Comparison of ENCODE assay signal across 8 cellular contexts in genomic region chr21:42337830-42338729, GRCh38. TPM values are rescaled to one million over a fixed set of nuclear protein-coding genes. Genes with fewer than 3 reads are reported as not detected.
A peak's percentile ranks its signal among the peaks of the same experiment; 100 is the strongest.
DNase-seq lines count a peak whose midpoint lies in the region; ATAC-seq and TF ChIP-seq lines count a peak whose summit lies in the region.

No MANE protein-coding gene starts in this region.

- H3K36me3 ChIP-seq in CD4-positive, alpha-beta memory T cell (ENCODE audit: insufficient read depth, low read length) = no peaks in the 10 kb centered on the region
- H3K36me3 ChIP-seq in IMR-90 (ENCODE audit: control insufficient read depth, insufficient read depth, low read length) = no peaks in the 10 kb centered on the region
- H3K36me3 ChIP-seq in OCI-LY1 (ENCODE audit: insufficient read depth, low read length) = no peaks in the 10 kb centered on the region
- no peaks in the 10 kb centered on the region for H3K36me3 ChIP-seq in esophagus squamous epithelium

- no peaks in the 10 kb centered on the region for H3K9me3 ChIP-seq in CD4-positive, alpha-beta memory T cell (ENCODE audit: control insufficient read depth in 1 of 2, low read length in 2 of 2)
- H3K9me3 ChIP-seq in IMR-90 (ENCODE audit: control insufficient read depth, insufficient read depth, low read length) (no peaks in the 10 kb centered on the region), OCI-LY1 (ENCODE audit: low read length) (peaks cover 4% of the 10 kb centered on the region; the same call in 1 of the 2 replicates), esophagus squamous epithelium (no peaks in the 10 kb centered on the region)

- H3K36me3 Mint-ChIP-seq in CD4-positive, alpha-beta memory T cell = no peaks in the 10 kb centered on the region
- H3K36me3 Mint-ChIP-seq in nephron progenitor cell (ENCODE audit: low read depth) = no peaks in the 10 kb centered on the region

- TF ChIP-seq POLR2A in IMR-90 (IDR thresholded peaks at IDR 0.05; ENCODE audit: low read depth, low read length) (no peak), esophagus squamous epithelium (IDR thresholded peaks at IDR 0.05) (no peak)

- no peaks in the 10 kb centered on the region for H3K79me1 ChIP-seq in IMR-90 (ENCODE audit: low read depth in 1 of 2, low read length in 2 of 2)

- in situ Hi-C loops in IMR-90 (cut with MboI; ENCODE audit: low sequenced_read_pairs) = no loop called here

- intact Hi-C loops in CD4-positive, alpha-beta memory T cell (cut with micrococcal nuclease) = loop anchor here (1.0 kb wide), 2 partner anchors 87 to 112 kb away; no protein-coding TSS in a partner anchor
- intact Hi-C loops in IMR-90 (cut with micrococcal nuclease) (loop anchor here (1.0 kb wide), 1 partner anchor 193 kb away; no protein-coding TSS in a partner anchor), esophagus squamous epithelium (cut with DNase I) (loop anchor here (10.0 kb wide), 1 partner anchor 197 kb away; no protein-coding TSS in a partner anchor)

- H3K27me3 Mint-ChIP-seq in CD4-positive, alpha-beta memory T cell = peaks cover 2 to 4% of the 10 kb centered on the region in 2 donors
- no peaks in the 10 kb centered on the region for H3K27me3 Mint-ChIP-seq in nephron progenitor cell (ENCODE audit: low read depth, poor library complexity)

- H3K9me1 ChIP-seq in IMR-90 (ENCODE audit: insufficient read depth, low read length) = no peaks in the 10 kb centered on the region; the same call in 1 of the 2 replicates

- no peak overlapping the region for H2BK15ac ChIP-seq in IMR-90 (ENCODE audit: low read depth, low read length)

- H3K18ac ChIP-seq in IMR-90 (ENCODE audit: low read depth, low read length) = no peak overlapping the region

- H3K4me3 ChIP-seq in CD4-positive, alpha-beta memory T cell (ENCODE audit: low read length in 2 of 2) = no peak overlapping the region
- H3K4me3 ChIP-seq in IMR-90 (ENCODE audit: insufficient read depth, low read depth, low read length) = no peak overlapping the region
- no peak overlapping the region for H3K4me3 ChIP-seq in OCI-LY1 (ENCODE audit: low read depth, low read length, poor library complexity, severe bottlenecking)
- peak overlapping the region in 1 of 4 donors; percentile 19 for H3K4me3 ChIP-seq in esophagus squamous epithelium

- H3K9ac ChIP-seq in IMR-90 (ENCODE audit: low read depth, low read length) (no peak overlapping the region), OCI-LY1 (ENCODE audit: low read length) (no peak overlapping the region)

- dilution Hi-C loops in IMR-90 (cut with HindIII; ENCODE audit: low sequenced_read_pairs, unreplicated experiment) = no loop called here

- no peak overlapping the region for H2BK20ac ChIP-seq in IMR-90 (ENCODE audit: low read depth, low read length)

- H2BK5ac ChIP-seq in IMR-90 (ENCODE audit: low read depth, low read length, poor library complexity, severe bottlenecking) = no peak overlapping the region

- no peak overlapping the region for H4K91ac ChIP-seq in IMR-90 (ENCODE audit: insufficient read depth, low read depth, low read length)

- peak overlapping the region in 3 of 8 donors; percentile 7 to 41 (median 38) for H3K4me3 Mint-ChIP-seq in CD4-positive, alpha-beta memory T cell
- H3K4me3 Mint-ChIP-seq in nephron progenitor cell = peak overlapping the region; percentile 62

- no peak overlapping the region for H3K56ac ChIP-seq in IMR-90 (ENCODE audit: extremely low read depth, insufficient read depth, low read length)

- H3K14ac ChIP-seq in IMR-90 (replicated peaks; ENCODE audit: low read depth, low read length) = no peak overlapping the region

- H3K4ac ChIP-seq in IMR-90 (ENCODE audit: low read depth, low read length) = no peak overlapping the region

- no peaks in the 10 kb centered on the region for H4K20me1 ChIP-seq in IMR-90 (ENCODE audit: insufficient read depth, low read length)
- H4K20me1 ChIP-seq in OCI-LY1 (ENCODE audit: insufficient read depth, low read length) = no peaks in the 10 kb centered on the region

- DNase-seq in CD4-positive, alpha-beta memory T cell = peak; percentile 74 to 81 (median 78)
- DNase-seq in IMR-90 (peak; percentile 35), activated T-cell treated with anti-CD3 and anti-CD28 coated beads for 48 hours (ENCODE audit: low read depth) (peak; percentile 73), esophagus squamous epithelium (lab: John Stamatoyannopoulos, UW) (peak; percentile 14), nephron progenitor cell (peak; percentile 81)
- peak; percentile 87 for DNase-seq in stimulated activated naive CD8-positive, alpha-beta T cell treated with anti-CD3 and anti-CD28 coated beads, Interleukin-15, Interleukin-2, amounts not matched to agents 100 U/mL and 50 U/mL, for 24 hours

- TF ChIP-seq CTCF in IMR-90 (conservative IDR thresholded peaks at IDR 0.05; ENCODE audit: low read depth, low read length) = peak; percentile 41
- peak; percentile 78 for TF ChIP-seq CTCF in OCI-LY1 (IDR thresholded peaks at IDR 0.05; ENCODE audit: low read length)
- TF ChIP-seq CTCF in esophagus squamous epithelium (IDR thresholded peaks at IDR 0.05) = peak; percentile 55 to 85 (median 70)
- peak; percentile 70 for TF ChIP-seq CTCF in nephron progenitor cell (IDR thresholded peaks at IDR 0.05)

- CTCF ChIA-PET in CD4-positive, alpha-beta memory T cell (lab: Charles Lee; ENCODE audit: partially characterized antibody) = interaction anchor here (0.5 to 4.0 kb wide), 22 partner anchors 11 to 200 kb away, joined by 3 to 60 read pairs (median 5); partner anchors contain the start of gene UBASH3A
- CTCF ChIA-PET in IMR-90 (lab: Yijun Ruan, JAX) = no interaction called here

- peaks cover 10% of the 10 kb centered on the region for H3K4me1 ChIP-seq in CD4-positive, alpha-beta memory T cell (ENCODE audit: insufficient read depth, low read length)
- H3K4me1 ChIP-seq in IMR-90 (ENCODE audit: control insufficient read depth, insufficient read depth, low read length) = no peaks in the 10 kb centered on the region; the same call in 1 of the 2 replicates
- no peaks in the 10 kb centered on the region for H3K4me1 ChIP-seq in OCI-LY1 (ENCODE audit: insufficient read depth, low read length, severe bottlenecking)
- peaks cover 6 to 30% (median 9%) of the 10 kb centered on the region in 3 donors for H3K4me1 ChIP-seq in esophagus squamous epithelium

- no peak overlapping the region for H4K5ac ChIP-seq in IMR-90 (ENCODE audit: low read depth, low read length)

- H3K4me2 ChIP-seq in IMR-90 (ENCODE audit: low read depth, low read length) (no peak overlapping the region; the same call in 1 of the 2 replicates), OCI-LY1 (ENCODE audit: low read length) (no peak overlapping the region)

- no peaks in the 10 kb centered on the region for H3K9me2 ChIP-seq in OCI-LY1 (ENCODE audit: low read depth, low read length)

- peaks cover 5 to 14% (median 8%) of the 10 kb centered on the region in 4 donors for H3K4me1 Mint-ChIP-seq in CD4-positive, alpha-beta memory T cell
- peaks cover 44% of the 10 kb centered on the region for H3K4me1 Mint-ChIP-seq in nephron progenitor cell

- no peaks in the 10 kb centered on the region for H3K79me2 ChIP-seq in OCI-LY1 (ENCODE audit: insufficient read depth, low read length)

- H2AFZ ChIP-seq in IMR-90 (replicated peaks; ENCODE audit: low read length, poor library complexity) (peak overlapping the region; percentile 32), OCI-LY1 (ENCODE audit: low read length) (no peak overlapping the region)

- POLR2A ChIA-PET in CD4-positive, alpha-beta memory T cell (lab: Charles Lee; ENCODE audit: partially characterized antibody) = interaction anchor here (0.5 to 2.5 kb wide), 9 partner anchors 23 to 158 kb away, joined by 3 to 13 read pairs (median 4); partner anchors contain the start of genes RSPH1 and UBASH3A
- POLR2A ChIA-PET in IMR-90 (lab: Charles Lee; ENCODE audit: unreplicated experiment) = no interaction called here

- H3F3A ChIP-seq in OCI-LY1 (ENCODE audit: insufficient read depth, low read length) = no peaks in the 10 kb centered on the region

- no peak overlapping the region for H4K8ac ChIP-seq in IMR-90 (ENCODE audit: low read depth in 2 of 2, low read length in 2 of 2)

- TF ChIP-seq RAD21 in IMR-90 (IDR thresholded peaks at IDR 0.05; ENCODE audit: low read length) = no peak

- no peak overlapping the region for H3K27ac ChIP-seq in CD4-positive, alpha-beta memory T cell (ENCODE audit: low read depth, low read length)
- H3K27ac ChIP-seq in IMR-90 (ENCODE audit: insufficient read depth, low read length) (no peak overlapping the region), OCI-LY1 (ENCODE audit: low read depth, low read length, poor library complexity, severe bottlenecking) (no peak overlapping the region), esophagus squamous epithelium (peak overlapping the region in 2 of 4 donors; percentile 10 to 69)

- H3K9me3 Mint-ChIP-seq in CD4-positive, alpha-beta memory T cell = peaks cover 0 to 2% (median 0%) of the 10 kb centered on the region in 8 donors
- no peaks in the 10 kb centered on the region for H3K9me3 Mint-ChIP-seq in nephron progenitor cell

- peak overlapping the region in 6 of 7 donors; percentile 18 to 82 (median 50) for H3K27ac Mint-ChIP-seq in CD4-positive, alpha-beta memory T cell
- H3K27ac Mint-ChIP-seq in nephron progenitor cell = peak overlapping the region; percentile 88

- no peak overlapping the region for H2AK5ac ChIP-seq in IMR-90 (ENCODE audit: low read depth, low read length)

- no peak overlapping the region for H2BK120ac ChIP-seq in IMR-90 (ENCODE audit: low read depth, low read length)

- peak; percentile 84 for ATAC-seq in IMR-90 (ENCODE audit: low read depth)
- ATAC-seq in stimulated activated naive CD8-positive, alpha-beta T cell treated with anti-CD3 and anti-CD28 coated beads, Interleukin-15, Interleukin-2, amounts not matched to agents 100 U/mL and 50 U/mL, for 24 hours = peak; percentile 84
- ATAC-seq in HG03354 (IDR thresholded peaks at IDR 0.05; ENCODE audit: poor library complexity, severe bottlenecking, unreplicated experiment) = no peak

- no peak overlapping the region for H3K23ac ChIP-seq in IMR-90 (ENCODE audit: low read depth, low read length)

- WGBS in IMR-90 (ENCODE audit: extremely low coverage in 2 of 2, insufficient read length in 1 of 2), 2 experiments = 34% methylated on average over 6 of the region's 23 CpGs; no CpG with 5 or more reads in 1 of the 2 experiments
- WGBS in esophagus squamous epithelium, 2 donors = 5 to 16% methylated on average over 7 to 16 of the region's 23 CpGs

- no peaks in the 10 kb centered on the region for H3K27me3 ChIP-seq in CD4-positive, alpha-beta memory T cell (ENCODE audit: insufficient read depth, low read length)
- H3K27me3 ChIP-seq in IMR-90 (ENCODE audit: control insufficient read depth, insufficient read depth, low read length) (peaks cover 14% of the 10 kb centered on the region), OCI-LY1 (ENCODE audit: insufficient read depth, low read length) (peaks cover 4% of the 10 kb centered on the region; the same call in 1 of the 2 replicates), esophagus squamous epithelium (peaks cover 0 to 39% (median 0%) of the 10 kb centered on the region in 4 donors)

- BruUV-seq in IMR-90 (replicated peaks; lab: Mats Ljungman, UMichigan) = no TSS peak

- peak overlapping the region; percentile 8 for H2AK9ac ChIP-seq in IMR-90 (replicated peaks; ENCODE audit: low read depth, low read length, poor library complexity)

RNA-seq across cellular contexts. Expression of gene TFF2, which starts 12.7 kb away (rescaled TPM):
- not detected for total RNA-seq in CD4-positive, alpha-beta memory T cell
- polyA plus RNA-seq in CD4-positive, alpha-beta memory T cell = not detected
- total RNA-seq in IMR-90 (2012; rRNA removed) (not detected in 2 replicates), esophagus squamous epithelium (1 to 10 TPM in 1 of 4 donors, not detected in 3; 1.7 TPM)
- not detected in 2 replicates for polyA plus RNA-seq in IMR-90 (2012; rRNA removed)
- not detected in 2 replicates for polyA plus RNA-seq in IMR-90 (2012; cell fraction: cytosol; rRNA removed)
- not detected in 2 replicates for polyA plus RNA-seq in IMR-90 (2012; cell fraction: nucleus; rRNA removed; ENCODE audit: low replicate concordance)

RNA-seq across cellular contexts. Expression of gene TFF3, which starts 22.9 kb away (rescaled TPM):
- not detected for total RNA-seq in CD4-positive, alpha-beta memory T cell
- not detected for polyA plus RNA-seq in CD4-positive, alpha-beta memory T cell
- total RNA-seq in IMR-90 (2012; rRNA removed) = not detected in 2 replicates
- polyA plus RNA-seq in IMR-90 (2012; rRNA removed) = not detected in 2 replicates
- not detected in 2 replicates for polyA plus RNA-seq in IMR-90 (2012; cell fraction: cytosol; rRNA removed)
- polyA plus RNA-seq in IMR-90 (2012; cell fraction: nucleus; rRNA removed; ENCODE audit: low replicate concordance) = not detected in 2 replicates
- total RNA-seq in esophagus squamous epithelium = 10 to 100 TPM in 1 of 4 donors, 1 to 10 TPM in 2, not detected in 1; 1.4 to 15.1 (median 7.2) TPM

RNA-seq across cellular contexts. Expression of gene TFF1, which starts 28.3 kb away (rescaled TPM):
- not detected for total RNA-seq in CD4-positive, alpha-beta memory T cell
- polyA plus RNA-seq in CD4-positive, alpha-beta memory T cell = not detected
- total RNA-seq in IMR-90 (2012; rRNA removed) = not detected in 2 replicates
- not detected in 2 replicates for polyA plus RNA-seq in IMR-90 (2012; rRNA removed)
- polyA plus RNA-seq in IMR-90 (2012; cell fraction: cytosol; rRNA removed) = not detected in 2 replicates
- not detected in 2 replicates for polyA plus RNA-seq in IMR-90 (2012; cell fraction: nucleus; rRNA removed; ENCODE audit: low replicate concordance)
- not detected for total RNA-seq in esophagus squamous epithelium

RNA-seq across cellular contexts. Expression of gene TMPRSS3, which starts 57.8 kb away (rescaled TPM):
- 1 to 10 TPM; 1.8 to 3.2 TPM for total RNA-seq in CD4-positive, alpha-beta memory T cell
- polyA plus RNA-seq in CD4-positive, alpha-beta memory T cell = 1 to 10 TPM; 4.2 to 4.5 TPM
- total RNA-seq in IMR-90 (2012; rRNA removed) = not detected in 2 replicates
- not detected in 2 replicates for polyA plus RNA-seq in IMR-90 (2012; rRNA removed)
- not detected in 2 replicates for polyA plus RNA-seq in IMR-90 (2012; cell fraction: cytosol; rRNA removed)
- polyA plus RNA-seq in IMR-90 (2012; cell fraction: nucleus; rRNA removed; ENCODE audit: low replicate concordance) = not detected in 2 replicates
- total RNA-seq in esophagus squamous epithelium = under 1 TPM in 1 of 4 donors, not detected in 3; 0.09 TPM

Comparison
In these comparisons a context has a peak if more than half of its experiments do, and no peak if none do; other contexts are left out.
1. DNase-seq: peak in every context shown above with its lines; median percentile 87 in stimulated activated naive CD8-positive, alpha-beta T cell treated with anti-CD3 and anti-CD28 coated beads, Interleukin-15, Interleukin-2, amounts not matched to agents 100 U/mL and 50 U/mL, for 24 hours; 81 in nephron progenitor cell; 78 in CD4-positive, alpha-beta memory T cell; 73 in activated T-cell treated with anti-CD3 and anti-CD28 coated beads for 48 hours; 35 in IMR-90; 14 in esophagus squamous epithelium.